19 cellular contexts compared by ENCODE assay signal in genomic region chr16:56980203-56980535, GRCh38. TPM values are rescaled to one million over a fixed set of nuclear protein-coding genes. Genes with fewer than 3 reads are reported as not detected.
"Had no signal": no experiment of that assay in that cellular context is flagged by ENCODE, and none has a peak within 500 bp of the region (broad histone marks: within the 10 kb centered on the region; RNA-seq: fewer than 3 reads in every experiment).

No MANE protein-coding gene starts in this region.

- H3K27ac ChIP-seq: brain microvascular endothelial cell, gastrocnemius medialis, SK-N-MC, upper lobe of right lung had no signal

- H3K4me1 ChIP-seq: upper lobe of right lung had no signal

- ATAC-seq: gastrocnemius medialis had no signal

- H3K9me3 Mint-ChIP-seq: activated CD4-positive, alpha-beta T cell treated with anti-CD3 and anti-CD28 coated beads, Interleukin-2, amount 10 ng/mL, durations not matched to agents 24 days and 14 days; activated T-helper 1 cell treated with anti-CD3 and anti-CD28 coated beads, Interleukin-12 subunit alpha, Interleukin-12 subunit beta, Interleukin-2, Interleukin-4 antibody, amounts not matched to agents 30 ng/mL and 10 ng/mL and 1 ng/mL, durations not matched to agents 14 hours and 24 hours and 36 hours; central memory CD8-positive, alpha-beta T cell had no signal

- H3K27ac Mint-ChIP-seq: progenitor cell of endocrine pancreas had no signal

- H3K4me3 Mint-ChIP-seq: activated CD4-positive, alpha-beta T cell treated with anti-CD3 and anti-CD28 coated beads, Interleukin-2, amount 10 ng/mL, durations not matched to agents 24 days and 14 days; activated T-helper 1 cell treated with anti-CD3 and anti-CD28 coated beads, Interleukin-12 subunit alpha, Interleukin-12 subunit beta, Interleukin-2, Interleukin-4 antibody, amounts not matched to agents 30 ng/mL and 10 ng/mL and 1 ng/mL, durations not matched to agents 14 hours and 24 hours and 36 hours; central memory CD8-positive, alpha-beta T cell had no signal

- DNase-seq: activated CD4-positive, alpha-beta T cell treated with anti-CD3 and anti-CD28 coated beads, Interleukin-2, amount 10 ng/mL, durations not matched to agents 24 days and 14 days; activated gamma-delta T cell treated with Interleukin-2 at 50 U/mL for 16 hours; brain microvascular endothelial cell; gastrocnemius medialis; head of caudate nucleus; occipital lobe; stimulated activated CD4-positive, alpha-beta T cell treated with anti-CD3 and anti-CD28 coated beads, Interleukin-2, amount 100 ng/mL, for 48 hours; T-helper 1 cell; T1000; upper lobe of right lung had no signal

- H3K4me3 ChIP-seq: coronary artery, gastrocnemius medialis, lung, SK-N-MC, upper lobe of right lung had no signal

- H3K9me3 ChIP-seq: gastrocnemius medialis, upper lobe of right lung had no signal

- H3K36me3 ChIP-seq: brain microvascular endothelial cell, gastrocnemius medialis, upper lobe of right lung had no signal

- H3K27me3 Mint-ChIP-seq: activated CD4-positive, alpha-beta T cell treated with anti-CD3 and anti-CD28 coated beads, Interleukin-2, amount 10 ng/mL, durations not matched to agents 24 days and 14 days; central memory CD8-positive, alpha-beta T cell had no signal

- H3K27me3 ChIP-seq: brain microvascular endothelial cell, gastrocnemius medialis, upper lobe of right lung had no signal

RNA-seq across cellular contexts. Expression of gene NLRC5, which starts 9.2 kb away (rescaled TPM):
- total RNA-seq: progenitor cell of endocrine pancreas had no signal
- polyA plus RNA-seq: neural cell had no signal

RNA-seq across cellular contexts. Expression of gene CETP, which starts 18.4 kb away (rescaled TPM):
- total RNA-seq: activated CD4-positive, alpha-beta T cell treated with anti-CD3 and anti-CD28 coated beads, Interleukin-2, amount 10 ng/mL, durations not matched to agents 24 days and 14 days; gastrocnemius medialis; progenitor cell of endocrine pancreas had no signal
- polyA plus RNA-seq: aorta, keratinocyte, neural cell had no signal
